Comparison of ENCODE assay signal across 37 cellular contexts in the genomic region with DNA sequence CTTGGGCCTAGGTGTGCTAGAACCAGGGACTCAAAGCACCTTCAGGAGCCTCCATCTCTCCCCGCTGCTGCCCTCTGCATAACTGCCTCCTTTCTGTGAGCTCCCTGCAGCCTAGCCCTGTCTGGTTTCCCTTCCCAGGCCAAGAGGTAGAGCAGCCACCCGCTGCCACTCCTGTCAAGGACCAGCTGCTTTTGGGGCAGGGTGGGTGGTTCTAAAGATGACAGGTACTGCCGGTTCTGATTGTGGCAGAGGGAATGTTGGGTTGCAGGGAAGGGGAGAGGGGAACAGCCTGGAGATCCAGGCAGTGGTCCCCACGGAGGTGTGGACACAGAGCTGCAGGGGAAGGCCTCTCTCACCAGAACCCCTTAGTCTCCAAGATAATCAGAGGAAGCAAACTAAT. TPM values are rescaled to one million over a fixed set of nuclear protein-coding genes. Genes with fewer than 3 reads are reported as not detected.
DNase-seq lines count a peak whose midpoint lies in the region; ATAC-seq, FAIRE-seq and TF ChIP-seq lines count a peak whose summit lies in the region.
"Had no signal": no experiment of that assay in that cellular context is flagged by ENCODE, and none has a peak within 500 bp of the region (broad histone marks: within the 10 kb centered on the region; RNA-seq: fewer than 3 reads in every experiment).

No MANE protein-coding gene starts in this region.

- RAD21 ChIA-PET in HCT116 (lab: Charles Lee; ENCODE audit: low non-redundant PET in 1 of 2, low total read pairs in 2 of 2, uncharacterized antibody in 2 of 2, unreplicated experiment in 2 of 2), result no interaction called here

- no peak overlapping the region for H2AK5ac ChIP-seq in mesenchymal stem cell (ENCODE audit: low read length, severe bottlenecking)

- H2BK12ac ChIP-seq in mesenchymal stem cell (ENCODE audit: low read length in 2 of 2), result no peak overlapping the region

- H3K4me3 Mint-ChIP-seq in T-helper 2 cell treated with Interferon-gamma antibody and Interleukin-4, amounts not matched to agents 5 μg/mL and 100 μg/mL, for 36 hours, result no peak overlapping the region
- H3K4me3 Mint-ChIP-seq: activated naive CD8-positive, alpha-beta T cell treated with anti-CD3 and anti-CD28 coated beads, Interleukin-2, amount 10 ng/mL, durations not matched to agents 7 days and 5 days; activated T-cell treated with anti-CD3 and anti-CD28 coated beads, Interleukin-2, amount 50 U/mL, for 24 hours; dendritic cell treated with granulocyte-macrophage colony-stimulating factor and Interleukin-4, amounts not matched to agents 40 ng/mL and 50 ng/mL, for 4 days; type B pancreatic cell had no signal

- H2BK15ac ChIP-seq in mesenchymal stem cell (ENCODE audit: low read depth, poor library complexity, severe bottlenecking), result peak overlapping the region; percentile 6

- no peak overlapping the region for H4K8ac ChIP-seq in mesenchymal stem cell (ENCODE audit: low read length)

- H2AFZ ChIP-seq in HCT116 (ENCODE audit: low read depth, low read length, poor library complexity, severe bottlenecking) (no peak overlapping the region), mesenchymal stem cell (ENCODE audit: low read depth, low read length) (no peak overlapping the region)

- no peaks in the 10 kb centered on the region for H4K20me1 ChIP-seq in HCT116 (ENCODE audit: insufficient read depth)
- H4K20me1 ChIP-seq: BLaER1 had no signal

- no peak overlapping the region for H3K23ac ChIP-seq in mesenchymal stem cell (ENCODE audit: low read length in 2 of 2)

- TF ChIP-seq POLR2A in HCT116 (IDR thresholded peaks at IDR 0.05; ENCODE audit: borderline replicate concordance, extremely low read depth, insufficient read depth, insufficient read length), result no peak

- H3K9ac ChIP-seq in HCT116 (ENCODE audit: low read length) (peak overlapping the region; percentile 68), mesenchymal stem cell (ENCODE audit: low read length) (peak overlapping the region; percentile 50), skeletal muscle satellite cell (ENCODE audit: low read depth, low read length) (peak overlapping the region; percentile 34)
- H3K9ac ChIP-seq: BLaER1 had no signal

- no peak overlapping the region for H2BK120ac ChIP-seq in mesenchymal stem cell (ENCODE audit: low read depth, low read length)

- H3K4me2 ChIP-seq in HCT116 (ENCODE audit: low read length), result peak overlapping the region; percentile 90
- no peak overlapping the region for H3K4me2 ChIP-seq in mesenchymal stem cell (ENCODE audit: low read length, poor library complexity, severe bottlenecking)
- H3K4me2 ChIP-seq in skeletal muscle satellite cell (ENCODE audit: low read length), result no peak overlapping the region
- H3K4me2 ChIP-seq: BLaER1 had no signal

- H3K9me3 ChIP-seq in HCT116 (ENCODE audit: control insufficient read depth in 1 of 2, insufficient read depth in 1 of 2, low read depth in 1 of 2, low read length in 2 of 2) (no peaks in the 10 kb centered on the region), ascending aorta (no peaks in the 10 kb centered on the region), mesenchymal stem cell (ENCODE audit: control insufficient read depth, low read length) (no peaks in the 10 kb centered on the region), skeletal muscle satellite cell (replicated peaks; ENCODE audit: low read length) (no peaks in the 10 kb centered on the region)
- H3K9me3 ChIP-seq: BLaER1, HAP-1, mucosa of descending colon, pancreas, right lobe of liver had no signal

- no peaks in the 10 kb centered on the region for H3K9me2 ChIP-seq in HCT116 (ENCODE audit: insufficient read depth)

- H3K4me3 ChIP-seq in HCT116 (replicated peaks in 1 of 2; ENCODE audit: low read depth in 1 of 2, low read length in 2 of 2) (no peak overlapping the region), ascending aorta (no peak overlapping the region), mesenchymal stem cell (ENCODE audit: insufficient read depth in 1 of 2, low read depth in 1 of 2, low read length in 2 of 2) (no peak overlapping the region), skeletal muscle satellite cell (ENCODE audit: low read length) (no peak overlapping the region)
- H3K4me3 ChIP-seq: BLaER1, HAP-1, lung, mucosa of descending colon, pancreas, right lobe of liver had no signal

- WGBS in mesenchymal stem cell, result 96% methylated on average over 4 of the region's 4 CpGs

- H3K79me2 ChIP-seq in HCT116 (ENCODE audit: insufficient read depth, low read length), result peaks cover 9% of the 10 kb centered on the region; the same call in 1 of the 2 replicates

- ATAC-seq in HCT116 (no peak), HG03442 (IDR thresholded peaks at IDR 0.05; ENCODE audit: unreplicated experiment) (no peak)
- ATAC-seq: mucosa of descending colon, pancreas, right lobe of liver had no signal

- CTCF ChIA-PET in HCT116 (lab: Charles Lee), result no interaction called here

- no peak overlapping the region for H4K91ac ChIP-seq in mesenchymal stem cell (ENCODE audit: low read length)

- no peaks in the 10 kb centered on the region for H3K36me3 Mint-ChIP-seq in T-helper 2 cell treated with Interferon-gamma antibody and Interleukin-4, amounts not matched to agents 5 μg/mL and 100 μg/mL, for 36 hours (ENCODE audit: low read depth)
- H3K36me3 Mint-ChIP-seq: activated naive CD8-positive, alpha-beta T cell treated with anti-CD3 and anti-CD28 coated beads, Interleukin-2, amount 10 ng/mL, durations not matched to agents 7 days and 5 days; type B pancreatic cell had no signal

- no peak overlapping the region for H3K27ac Mint-ChIP-seq in T-helper 2 cell treated with Interferon-gamma antibody and Interleukin-4, amounts not matched to agents 5 μg/mL and 100 μg/mL, for 36 hours
- H3K27ac Mint-ChIP-seq: activated naive CD8-positive, alpha-beta T cell treated with anti-CD3 and anti-CD28 coated beads, Interleukin-2, amount 10 ng/mL, durations not matched to agents 7 days and 5 days; activated T-cell treated with anti-CD3 and anti-CD28 coated beads, Interleukin-2, amount 50 U/mL, for 24 hours; dendritic cell treated with granulocyte-macrophage colony-stimulating factor and Interleukin-4, amounts not matched to agents 40 ng/mL and 50 ng/mL, for 4 days; type B pancreatic cell had no signal

- no peak for DNase-seq in HCT116 (ENCODE audit: low read depth, low spot score)
- no peak for DNase-seq in ascending aorta (ENCODE audit: low spot score in 2 of 2)
- no peak for DNase-seq in mesenchymal stem cell
- DNase-seq in HTR-8/SVneo (ENCODE audit: insufficient read length, low spot score), result no peak
- DNase-seq in T-helper 2 cell treated with Interferon-gamma antibody and Interleukin-4, amounts not matched to agents 5 μg/mL and 100 μg/mL, for 36 hours (ENCODE audit: low spot score), result no peak
- DNase-seq: activated CD4-positive, CD25-positive, alpha-beta regulatory T cell; activated gamma-delta T cell; activated naive CD8-positive, alpha-beta T cell treated with anti-CD3 and anti-CD28 coated beads, Interleukin-2, amount 10 ng/mL, durations not matched to agents 7 days and 5 days; activated T-cell treated with anti-CD3 and anti-CD28 coated beads, Interleukin-2, amount 50 U/mL, for 24 hours; central memory CD4-positive, alpha-beta T cell; head of caudate nucleus; mucosa of descending colon; NCI-H1092 treated with DMSO at 0.1 percent for 48 hours; NCI-H1694 treated with DMSO at 0.1 percent for 48 hours; NCI-H2171; NCI-H510A; pancreas; RPMI8226; stimulated activated CD4-positive, alpha-beta T cell treated with anti-CD3 and anti-CD28 coated beads, Interleukin-4, amount 100 ng/mL, for 4 hours had no signal

- H3K79me1 ChIP-seq in mesenchymal stem cell (replicated peaks; ENCODE audit: low read length, poor library complexity, severe bottlenecking), result no peaks in the 10 kb centered on the region

- peaks cover 35% of the 10 kb centered on the region for H3K27me3 Mint-ChIP-seq in T-helper 2 cell treated with Interferon-gamma antibody and Interleukin-4, amounts not matched to agents 5 μg/mL and 100 μg/mL, for 36 hours (ENCODE audit: low read depth)

- no peak overlapping the region for H3K18ac ChIP-seq in mesenchymal stem cell (ENCODE audit: low read depth in 1 of 2, low read length in 2 of 2)

- FAIRE-seq in HTR-8/SVneo (lab: Jason Lieb, UNC), result no peak
- FAIRE-seq: GM12891, pancreas had no signal

- H3K9me3 Mint-ChIP-seq in T-helper 2 cell treated with Interferon-gamma antibody and Interleukin-4, amounts not matched to agents 5 μg/mL and 100 μg/mL, for 36 hours, result no peaks in the 10 kb centered on the region
- H3K9me3 Mint-ChIP-seq: activated naive CD8-positive, alpha-beta T cell treated with anti-CD3 and anti-CD28 coated beads, Interleukin-2, amount 10 ng/mL, durations not matched to agents 7 days and 5 days; activated T-cell treated with anti-CD3 and anti-CD28 coated beads, Interleukin-2, amount 50 U/mL, for 24 hours; dendritic cell treated with granulocyte-macrophage colony-stimulating factor and Interleukin-4, amounts not matched to agents 40 ng/mL and 50 ng/mL, for 4 days; nephron; type B pancreatic cell had no signal

- H3K27me3 ChIP-seq in HCT116 (ENCODE audit: insufficient read depth, low read length) (no peaks in the 10 kb centered on the region), ascending aorta (no peaks in the 10 kb centered on the region), mesenchymal stem cell (ENCODE audit: control insufficient read depth in 1 of 2, insufficient read depth in 1 of 2, low read length in 2 of 2) (peaks cover 0 to 8% of the 10 kb centered on the region in 2 experiments), skeletal muscle satellite cell (ENCODE audit: control insufficient read depth, insufficient read depth, low read length) (peaks cover 3% of the 10 kb centered on the region)
- H3K27me3 ChIP-seq: pancreas had no signal

- no peak overlapping the region for H2BK5ac ChIP-seq in mesenchymal stem cell (ENCODE audit: low read depth, low read length, poor library complexity, severe bottlenecking)

- peaks cover 2% of the 10 kb centered on the region for H3K4me1 Mint-ChIP-seq in T-helper 2 cell treated with Interferon-gamma antibody and Interleukin-4, amounts not matched to agents 5 μg/mL and 100 μg/mL, for 36 hours (ENCODE audit: low read depth)

- TF ChIP-seq CTCF in HCT116 (IDR thresholded peaks at IDR 0.05 in 2 of 3, conservative IDR thresholded peaks at IDR 0.05 in 1 of 3; ENCODE audit: borderline replicate concordance in 1 of 3, insufficient read depth in 1 of 3, low read depth in 2 of 3, low read length in 2 of 3), result no peak
- TF ChIP-seq CTCF in ascending aorta (IDR thresholded peaks at IDR 0.05), result no peak

- no peak overlapping the region for H3K4ac ChIP-seq in mesenchymal stem cell (ENCODE audit: low read depth in 1 of 2, low read length in 2 of 2)

- H3K36me3 ChIP-seq in HCT116 (ENCODE audit: control insufficient read depth in 1 of 2, insufficient read depth in 2 of 2, low read length in 2 of 2), result no peaks in the 10 kb centered on the region
- H3K36me3 ChIP-seq in ascending aorta, result no peaks in the 10 kb centered on the region
- no peaks in the 10 kb centered on the region for H3K36me3 ChIP-seq in mesenchymal stem cell (ENCODE audit: control insufficient read depth in 1 of 2, insufficient read depth in 2 of 2, low read depth in 1 of 2, low read length in 2 of 2)
- no peaks in the 10 kb centered on the region for H3K36me3 ChIP-seq in skeletal muscle satellite cell (ENCODE audit: insufficient read depth, low read length)
- H3K36me3 ChIP-seq: BLaER1, HAP-1, pancreas, right lobe of liver had no signal

- TF ChIP-seq RAD21 in HCT116 (IDR thresholded peaks at IDR 0.05; ENCODE audit: low read depth), result no peak

- no peak overlapping the region for H3K14ac ChIP-seq in mesenchymal stem cell (ENCODE audit: low read length in 2 of 2)

- intact Hi-C loops in HCT116 (cut with micrococcal nuclease) (no loop called here), ascending aorta (cut with DNase I) (no loop called here)

- H3K27ac ChIP-seq in HCT116 (ENCODE audit: low read depth, low read length) (peak overlapping the region; percentile 82; the same call in 1 of the 2 replicates), ascending aorta (peak overlapping the region; percentile 92 to 95), mesenchymal stem cell (ENCODE audit: low read length, poor library complexity, severe bottlenecking) (no peak overlapping the region)
- H3K27ac ChIP-seq: BLaER1, pancreas, right lobe of liver had no signal

- no TSS peak for BruUV-seq in HCT116 (replicated peaks; lab: Mats Ljungman, UMichigan)

- H3K4me1 ChIP-seq in HCT116 (ENCODE audit: control insufficient read depth in 1 of 2, insufficient read depth in 2 of 2, low read length in 2 of 2) (peaks cover 33 to 47% of the 10 kb centered on the region in 2 experiments), ascending aorta (peaks cover 5 to 24% of the 10 kb centered on the region in 2 donors), mesenchymal stem cell (ENCODE audit: control insufficient read depth, insufficient read depth, low read depth, low read length) (peaks cover 29% of the 10 kb centered on the region), skeletal muscle satellite cell (ENCODE audit: control insufficient read depth, insufficient read depth, low read length) (peaks cover 32% of the 10 kb centered on the region)

- POLR2A ChIA-PET in HCT116 (lab: Charles Lee), result no interaction called here

RNA-seq across cellular contexts. Expression of a gene that starts 3.7 kb away (rescaled TPM):
- total RNA-seq in HCT116 (2021; ENCODE audit: unreplicated experiment) (42.8 TPM), ascending aorta (117 TPM)
- 38.4 and 60.1 TPM in 2 replicates for polyA plus RNA-seq in HCT116 (2012)
- polyA plus RNA-seq in mesenchymal stem cell (2013, experiment 1 of 2), result 25.9 TPM
- polyA plus RNA-seq in mesenchymal stem cell (2013, experiment 2 of 2), result 23.7 TPM
- 180 and 410 TPM in 2 replicates for total RNA-seq in skeletal muscle satellite cell (2012; rRNA removed)
- total RNA-seq: activated naive CD8-positive, alpha-beta T cell treated with anti-CD3 and anti-CD28 coated beads, Interleukin-2, amount 10 ng/mL, durations not matched to agents 7 days and 5 days had no signal

RNA-seq across cellular contexts. Expression of a gene that starts 34.7 kb away (rescaled TPM):
- 11.1 TPM for total RNA-seq in HCT116 (2021; ENCODE audit: unreplicated experiment)
- polyA plus RNA-seq in HCT116 (2012), result 7.8 and 8.8 TPM in 2 replicates
- 0.64 TPM for total RNA-seq in ascending aorta
- 2.2 TPM for polyA plus RNA-seq in mesenchymal stem cell (2013, experiment 1 of 2)
- 1.4 TPM for polyA plus RNA-seq in mesenchymal stem cell (2013, experiment 2 of 2)
- 7.2 and 9.1 TPM in 2 replicates for total RNA-seq in skeletal muscle satellite cell (2012; rRNA removed)
- total RNA-seq: HT-29 had no signal

RNA-seq across cellular contexts. Expression of a gene that starts 36.1 kb away (rescaled TPM):
- total RNA-seq in HCT116 (2021; ENCODE audit: unreplicated experiment) (149 TPM), ascending aorta (142 TPM)
- polyA plus RNA-seq in HCT116 (2012), result 223 and 261 TPM in 2 replicates
- polyA plus RNA-seq in mesenchymal stem cell (2013, experiment 1 of 2), result 413 TPM
- 407 TPM for polyA plus RNA-seq in mesenchymal stem cell (2013, experiment 2 of 2)
- total RNA-seq in skeletal muscle satellite cell (2012; rRNA removed), result 67.9 and 90.2 TPM in 2 replicates

RNA-seq across cellular contexts. Expression of a gene that starts 50.9 kb away (rescaled TPM):
- total RNA-seq in HCT116 (2021; ENCODE audit: unreplicated experiment) (not detected), ascending aorta (not detected)
- polyA plus RNA-seq in HCT116 (2012), result 0.05 and 0.10 TPM in 2 replicates
- not detected for polyA plus RNA-seq in mesenchymal stem cell (2013, experiment 1 of 2)
- not detected for polyA plus RNA-seq in mesenchymal stem cell (2013, experiment 2 of 2)
- not detected in 2 replicates for total RNA-seq in skeletal muscle satellite cell (2012; rRNA removed)
- total RNA-seq: activated naive CD8-positive, alpha-beta T cell treated with anti-CD3 and anti-CD28 coated beads, Interleukin-2, amount 10 ng/mL, durations not matched to agents 7 days and 5 days; aorta; HT-29; kidney epithelial cell; lung; M059J; mucosa of descending colon; pancreas; right lobe of liver; SK-MEL-5; subcutaneous adipose tissue; T-helper 1 cell treated with Interleukin-12 subunit alpha and Interleukin-12 subunit beta and Interleukin-4 antibody, amounts not matched to agents 30 ng/mL and 1 ng/mL, for 36 hours had no signal
- polyA plus RNA-seq: aorta, esophagus, lung, pancreas had no signal
